ENCODE assay signal across 16 cellular contexts in genomic region chr7:47040795-47041194, GRCh38.
"Had no signal": no experiment of that assay in that cellular context is flagged by ENCODE, and none has a peak within 500 bp of the region (broad histone marks: within the 10 kb centered on the region; RNA-seq: fewer than 3 reads in every experiment).

No MANE protein-coding gene starts in this region.

- H3K36me3 ChIP-seq: left lung, neural progenitor cell, ovary, tibial nerve had no signal

- H3K27ac Mint-ChIP-seq: activated CD8-positive, alpha-beta T cell treated with anti-CD3 and anti-CD28 coated beads, Interleukin-2, amount 10 ng/mL, durations not matched to agents 7 days and 5 days; neural progenitor cell; WTC11 had no signal

- DNase-seq: activated CD4-positive, alpha-beta T cell treated with anti-CD3 and anti-CD28 coated beads for 48 hours; activated CD8-positive, alpha-beta memory T cell treated with anti-CD3 and anti-CD28 coated beads, Interleukin-2, amount 50 U/mL, for 48 hours; activated CD8-positive, alpha-beta T cell treated with anti-CD3 and anti-CD28 coated beads, Interleukin-2, amount 10 ng/mL, durations not matched to agents 7 days and 5 days; activated naive CD4-positive, alpha-beta T cell; effector memory CD4-positive, alpha-beta T cell; glutamatergic neuron; left lung; mesendoderm; ovary; retina had no signal

- H3K27me3 ChIP-seq: left lung, neural progenitor cell, ovary, tibial nerve had no signal

- H3K4me3 Mint-ChIP-seq: activated CD8-positive, alpha-beta T cell treated with anti-CD3 and anti-CD28 coated beads, Interleukin-2, amount 10 ng/mL, durations not matched to agents 7 days and 5 days; neural progenitor cell; WTC11 had no signal

- H3K36me3 Mint-ChIP-seq: neural progenitor cell, WTC11 had no signal

- H3K27ac ChIP-seq: coronary artery, epithelial cell of prostate, neural progenitor cell, ovary had no signal

- ATAC-seq: activated CD8-positive, alpha-beta T cell treated with anti-CD3 and anti-CD28 coated beads, Interleukin-2, amount 10 ng/mL, durations not matched to agents 7 days and 5 days; left lung; WTC11 had no signal

- H3K9me3 ChIP-seq: left lung, ovary, tibial nerve had no signal

- H3K4me3 ChIP-seq: coronary artery, left lung, neural progenitor cell, ovary, skin epidermis, tibial nerve had no signal

- H3K9me3 Mint-ChIP-seq: WTC11 had no signal
